1 cellular context compared by ENCODE assay signal in genomic region chr3:16303037-16303436, GRCh38.
TF ChIP-seq lines count a peak whose summit lies in the region.

No MANE protein-coding gene starts in this region.

TF ChIP-seq in SK-N-SH treated with all-trans-retinoic acid at 6 μM for 48 hours, 23 proteins besides CTCF, POLR2A, EP300 and RAD21:
- TF ChIP-seq CSRNP3 (CRISPR knock-in tag; IDR thresholded peaks at IDR 0.05), result no peak
TF ChIP-seq in SK-N-SH treated with all-trans-retinoic acid at 6 μM for 48 hours: peak in this region for 0.
